Comparison of ENCODE assay signal across 2 cellular contexts in the genomic region with DNA sequence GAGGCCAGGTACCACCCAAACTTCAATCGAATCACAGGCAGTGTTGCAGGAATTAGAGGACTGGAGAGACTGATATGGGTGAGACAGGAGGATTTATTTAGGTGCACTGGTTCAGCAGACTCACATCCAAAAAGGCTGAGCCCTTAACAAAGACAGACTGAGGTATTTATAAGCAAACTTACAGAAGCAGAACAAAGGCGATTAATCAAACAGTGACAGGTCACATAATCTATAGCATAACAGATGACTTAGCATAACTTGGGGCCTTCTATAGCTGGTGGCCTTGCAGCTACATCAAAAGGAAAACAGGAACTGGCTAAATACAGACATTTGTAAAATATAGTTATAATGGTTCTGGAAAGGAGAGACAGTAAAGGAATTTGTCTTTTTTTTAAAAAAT.
TF ChIP-seq lines count a peak whose summit lies in the region.

No MANE protein-coding gene starts in this region.

TF ChIP-seq in HEK293T, 16 proteins besides CTCF, POLR2A, EP300 and RAD21:
- TF ChIP-seq TARDBP (IDR thresholded peaks at IDR 0.05) (no peak), SP1 (IDR thresholded peaks at IDR 0.05) (no peak)
- TF ChIP-seq, protein P1, sequence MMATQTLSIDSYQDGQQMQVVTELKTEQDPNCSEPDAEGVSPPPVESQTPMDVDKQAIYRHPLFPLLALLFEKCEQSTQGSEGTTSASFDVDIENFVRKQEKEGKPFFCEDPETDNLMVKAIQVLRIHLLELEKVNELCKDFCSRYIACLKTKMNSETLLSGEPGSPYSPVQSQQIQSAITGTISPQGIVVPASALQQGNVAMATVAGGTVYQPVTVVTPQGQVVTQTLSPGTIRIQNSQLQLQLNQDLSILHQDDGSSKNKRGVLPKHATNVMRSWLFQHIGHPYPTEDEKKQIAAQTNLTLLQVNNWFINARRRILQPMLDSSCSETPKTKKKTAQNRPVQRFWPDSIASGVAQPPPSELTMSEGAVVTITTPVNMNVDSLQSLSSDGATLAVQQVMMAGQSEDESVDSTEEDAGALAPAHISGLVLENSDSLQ (IDR thresholded peaks at IDR 0.05) = peak; percentile 51; the same call in 1 of the 2 replicates

TF ChIP-seq in K562, 482 proteins besides CTCF, POLR2A, EP300 and RAD21 (continues in another document):
- peak; percentile 45 for TF ChIP-seq SMARCA4 (IDR thresholded peaks at IDR 0.05)
- TF ChIP-seq RBM34 (IDR thresholded peaks at IDR 0.05; ENCODE audit: borderline replicate concordance, insufficient read depth, low read length) = no peak
- TF ChIP-seq ZNF316 (IDR thresholded peaks at IDR 0.05) = peak; percentile 94
- TF ChIP-seq TRIM28 (IDR thresholded peaks at IDR 0.05) = peak; percentile 95
- no peak for TF ChIP-seq CHCHD3 (CRISPR knock-in tag; IDR thresholded peaks at IDR 0.05)
- TF ChIP-seq NFE2 (IDR thresholded peaks at IDR 0.05; ENCODE audit: low read depth) = peak; percentile 91
- 0 out of 2 replicates have a peak, but pooled peaks have one; percentile 40 for TF ChIP-seq LEF1 (IDR thresholded peaks at IDR 0.05)
- TF ChIP-seq POLR2B (IDR thresholded peaks at IDR 0.05; ENCODE audit: low read depth, partially characterized antibody) = no peak
- TF ChIP-seq ZNF41 (CRISPR knock-in tag; conservative IDR thresholded peaks at IDR 0.05) = no peak
- peak in 1 of 2 experiments; percentile 33; a peak in 1 of 4 replicates for TF ChIP-seq ARNT (IDR thresholded peaks at IDR 0.05)
- 0 out of 2 replicates have a peak, but pooled peaks have one; percentile 42 for TF ChIP-seq NCOR1 (IDR thresholded peaks at IDR 0.05)
- TF ChIP-seq, protein P2, sequence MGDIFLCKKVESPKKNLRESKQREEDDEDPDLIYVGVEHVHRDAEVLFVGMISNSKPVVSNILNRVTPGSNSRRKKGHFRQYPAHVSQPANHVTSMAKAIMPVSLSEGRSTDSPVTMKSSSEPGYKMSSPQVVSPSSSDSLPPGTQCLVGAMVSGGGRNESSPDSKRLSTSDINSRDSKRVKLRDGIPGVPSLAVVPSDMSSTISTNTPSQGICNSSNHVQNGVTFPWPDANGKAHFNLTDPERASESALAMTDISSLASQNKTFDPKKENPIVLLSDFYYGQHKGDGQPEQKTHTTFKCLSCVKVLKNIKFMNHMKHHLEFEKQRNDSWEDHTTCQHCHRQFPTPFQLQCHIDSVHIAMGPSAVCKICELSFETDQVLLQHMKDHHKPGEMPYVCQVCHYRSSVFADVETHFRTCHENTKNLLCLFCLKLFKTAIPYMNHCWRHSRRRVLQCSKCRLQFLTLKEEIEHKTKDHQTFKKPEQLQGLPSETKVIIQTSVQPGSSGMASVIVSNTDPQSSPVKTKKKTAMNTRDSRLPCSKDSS (IDR thresholded peaks at IDR 0.05; ENCODE audit: low read depth, partially characterized antibody) = peak; percentile 72
- no peak for TF ChIP-seq TAF7 (tag; IDR thresholded peaks at IDR 0.05)
- TF ChIP-seq ZNF134 (CRISPR knock-in tag; conservative IDR thresholded peaks at IDR 0.05) = no peak
- no peak for TF ChIP-seq RBM15 (IDR thresholded peaks at IDR 0.05; ENCODE audit: insufficient read depth, low read length)
- no peak for TF ChIP-seq POLR3A (IDR thresholded peaks at IDR 0.05; ENCODE audit: borderline replicate concordance, extremely low read depth, insufficient read depth, insufficient read length)
- TF ChIP-seq C11orf30 (IDR thresholded peaks at IDR 0.05; ENCODE audit: low read depth) = peak; percentile 89
- peak; percentile 63 for TF ChIP-seq ARID1B (IDR thresholded peaks at IDR 0.05)
- 0 out of 4 replicates have a peak, but pooled peaks of 1 of the 2 experiments have one; percentile 33 for TF ChIP-seq FOXK2 (conservative IDR thresholded peaks at IDR 0.05 in 1 of 2, IDR thresholded peaks at IDR 0.05 in 1 of 2; ENCODE audit: low read depth in 2 of 2)
- TF ChIP-seq, protein P3, sequence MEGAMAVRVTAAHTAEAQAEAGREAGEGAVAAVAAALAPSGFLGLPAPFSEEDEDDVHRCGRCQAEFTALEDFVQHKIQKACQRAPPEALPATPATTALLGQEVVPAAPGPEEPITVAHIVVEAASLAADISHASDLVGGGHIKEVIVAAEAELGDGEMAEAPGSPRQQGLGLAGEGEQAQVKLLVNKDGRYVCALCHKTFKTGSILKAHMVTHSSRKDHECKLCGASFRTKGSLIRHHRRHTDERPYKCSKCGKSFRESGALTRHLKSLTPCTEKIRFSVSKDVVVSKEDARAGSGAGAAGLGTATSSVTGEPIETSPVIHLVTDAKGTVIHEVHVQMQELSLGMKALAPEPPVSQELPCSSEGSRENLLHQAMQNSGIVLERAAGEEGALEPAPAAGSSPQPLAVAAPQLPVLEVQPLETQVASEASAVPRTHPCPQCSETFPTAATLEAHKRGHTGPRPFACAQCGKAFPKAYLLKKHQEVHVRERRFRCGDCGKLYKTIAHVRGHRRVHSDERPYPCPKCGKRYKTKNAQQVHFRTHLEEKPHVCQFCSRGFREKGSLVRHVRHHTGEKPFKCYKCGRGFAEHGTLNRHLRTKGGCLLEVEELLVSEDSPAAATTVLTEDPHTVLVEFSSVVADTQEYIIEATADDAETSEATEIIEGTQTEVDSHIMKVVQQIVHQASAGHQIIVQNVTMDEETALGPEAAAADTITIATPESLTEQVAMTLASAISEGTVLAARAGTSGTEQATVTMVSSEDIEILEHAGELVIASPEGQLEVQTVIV (CRISPR knock-in tag; IDR thresholded peaks at IDR 0.05; ENCODE audit: borderline replicate concordance) = no peak
- peak; percentile 82 for TF ChIP-seq MAFF (IDR thresholded peaks at IDR 0.05; ENCODE audit: low read length)
- TF ChIP-seq, protein P4, sequence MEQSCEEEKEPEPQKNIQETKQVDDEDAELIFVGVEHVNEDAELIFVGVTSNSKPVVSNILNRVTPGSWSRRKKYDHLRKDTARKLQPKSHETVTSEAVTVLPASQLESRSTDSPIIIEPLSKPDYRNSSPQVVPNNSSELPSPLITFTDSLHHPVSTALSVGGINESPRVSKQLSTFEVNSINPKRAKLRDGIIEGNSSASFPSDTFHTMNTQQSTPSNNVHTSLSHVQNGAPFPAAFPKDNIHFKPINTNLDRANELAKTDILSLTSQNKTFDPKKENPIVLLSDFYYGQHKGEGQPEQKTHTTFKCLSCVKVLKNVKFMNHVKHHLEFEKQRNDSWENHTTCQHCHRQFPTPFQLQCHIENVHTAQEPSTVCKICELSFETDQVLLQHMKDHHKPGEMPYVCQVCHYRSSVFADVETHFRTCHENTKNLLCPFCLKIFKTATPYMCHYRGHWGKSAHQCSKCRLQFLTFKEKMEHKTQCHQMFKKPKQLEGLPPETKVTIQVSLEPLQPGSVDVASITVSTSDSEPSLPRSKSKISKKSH (CRISPR knock-in tag; IDR thresholded peaks at IDR 0.05) = peak; percentile 86
- no peak for TF ChIP-seq ZNF184 (CRISPR knock-in tag; IDR thresholded peaks at IDR 0.05)
- no peak for TF ChIP-seq MAZ (CRISPR knock-in tag; conservative IDR thresholded peaks at IDR 0.05 in 1 of 2, IDR thresholded peaks at IDR 0.05 in 1 of 2)
- peak; percentile 62 for TF ChIP-seq DPF2 (IDR thresholded peaks at IDR 0.05)
- TF ChIP-seq MEIS2 (IDR thresholded peaks at IDR 0.05; ENCODE audit: partially characterized antibody) = peak; percentile 99
- no peak for TF ChIP-seq NFXL1 (CRISPR knock-in tag; IDR thresholded peaks at IDR 0.05)
- TF ChIP-seq EGR1 (conservative IDR thresholded peaks at IDR 0.05) = no peak
- TF ChIP-seq SRSF3 (IDR thresholded peaks at IDR 0.05; ENCODE audit: insufficient read depth, low read length) = no peak
- no peak for TF ChIP-seq KLF6 (CRISPR knock-in tag; IDR thresholded peaks at IDR 0.05; ENCODE audit: borderline replicate concordance)
- TF ChIP-seq, protein P1 (IDR thresholded peaks at IDR 0.05) = peak; percentile 95
- TF ChIP-seq SOX6 (IDR thresholded peaks at IDR 0.05) = peak; percentile 95
- peak in 1 of 2 experiments; percentile 96; a peak in 2 of 3 replicates for TF ChIP-seq CBX3 (IDR thresholded peaks at IDR 0.05; ENCODE audit: borderline replicate concordance in 1 of 2, low read length in 2 of 2)
- TF ChIP-seq EP400 (IDR thresholded peaks at IDR 0.05) = no peak
- TF ChIP-seq JUND (IDR thresholded peaks at IDR 0.05; ENCODE audit: borderline replicate concordance, low read depth, low read length) = 0 out of 2 replicates have a peak, but pooled peaks have one; percentile 15
- TF ChIP-seq JUND (tag; IDR thresholded peaks at IDR 0.05; ENCODE audit: borderline replicate concordance, low read depth, low read length) = no peak
- peak; percentile 91 for TF ChIP-seq MAFG (tag; conservative IDR thresholded peaks at IDR 0.05)
- peak; percentile 57 for TF ChIP-seq CBFA2T3 (IDR thresholded peaks at IDR 0.05)
- peak; percentile 24; the same call in 1 of the 2 replicates for TF ChIP-seq JUN (IDR thresholded peaks at IDR 0.05; ENCODE audit: borderline replicate concordance, low read depth, low read length)
- TF ChIP-seq JUN (CRISPR knock-in tag; IDR thresholded peaks at IDR 0.05; ENCODE audit: borderline replicate concordance) = no peak
- TF ChIP-seq TAF15 (IDR thresholded peaks at IDR 0.05; ENCODE audit: low read depth, low read length) = no peak
- no peak for TF ChIP-seq FOSL1 (tag; conservative IDR thresholded peaks at IDR 0.05)
- TF ChIP-seq, protein P5, sequence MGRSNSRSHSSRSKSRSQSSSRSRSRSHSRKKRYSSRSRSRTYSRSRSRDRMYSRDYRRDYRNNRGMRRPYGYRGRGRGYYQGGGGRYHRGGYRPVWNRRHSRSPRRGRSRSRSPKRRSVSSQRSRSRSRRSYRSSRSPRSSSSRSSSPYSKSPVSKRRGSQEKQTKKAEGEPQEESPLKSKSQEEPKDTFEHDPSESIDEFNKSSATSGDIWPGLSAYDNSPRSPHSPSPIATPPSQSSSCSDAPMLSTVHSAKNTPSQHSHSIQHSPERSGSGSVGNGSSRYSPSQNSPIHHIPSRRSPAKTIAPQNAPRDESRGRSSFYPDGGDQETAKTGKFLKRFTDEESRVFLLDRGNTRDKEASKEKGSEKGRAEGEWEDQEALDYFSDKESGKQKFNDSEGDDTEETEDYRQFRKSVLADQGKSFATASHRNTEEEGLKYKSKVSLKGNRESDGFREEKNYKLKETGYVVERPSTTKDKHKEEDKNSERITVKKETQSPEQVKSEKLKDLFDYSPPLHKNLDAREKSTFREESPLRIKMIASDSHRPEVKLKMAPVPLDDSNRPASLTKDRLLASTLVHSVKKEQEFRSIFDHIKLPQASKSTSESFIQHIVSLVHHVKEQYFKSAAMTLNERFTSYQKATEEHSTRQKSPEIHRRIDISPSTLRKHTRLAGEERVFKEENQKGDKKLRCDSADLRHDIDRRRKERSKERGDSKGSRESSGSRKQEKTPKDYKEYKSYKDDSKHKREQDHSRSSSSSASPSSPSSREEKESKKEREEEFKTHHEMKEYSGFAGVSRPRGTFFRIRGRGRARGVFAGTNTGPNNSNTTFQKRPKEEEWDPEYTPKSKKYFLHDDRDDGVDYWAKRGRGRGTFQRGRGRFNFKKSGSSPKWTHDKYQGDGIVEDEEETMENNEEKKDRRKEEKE (IDR thresholded peaks at IDR 0.05; ENCODE audit: borderline replicate concordance in 1 of 2, control insufficient read depth in 1 of 2, low read depth in 2 of 2, low read length in 1 of 2) = no peak
- no peak for TF ChIP-seq ILF3 (IDR thresholded peaks at IDR 0.05; ENCODE audit: borderline replicate concordance)
- TF ChIP-seq, protein P6, sequence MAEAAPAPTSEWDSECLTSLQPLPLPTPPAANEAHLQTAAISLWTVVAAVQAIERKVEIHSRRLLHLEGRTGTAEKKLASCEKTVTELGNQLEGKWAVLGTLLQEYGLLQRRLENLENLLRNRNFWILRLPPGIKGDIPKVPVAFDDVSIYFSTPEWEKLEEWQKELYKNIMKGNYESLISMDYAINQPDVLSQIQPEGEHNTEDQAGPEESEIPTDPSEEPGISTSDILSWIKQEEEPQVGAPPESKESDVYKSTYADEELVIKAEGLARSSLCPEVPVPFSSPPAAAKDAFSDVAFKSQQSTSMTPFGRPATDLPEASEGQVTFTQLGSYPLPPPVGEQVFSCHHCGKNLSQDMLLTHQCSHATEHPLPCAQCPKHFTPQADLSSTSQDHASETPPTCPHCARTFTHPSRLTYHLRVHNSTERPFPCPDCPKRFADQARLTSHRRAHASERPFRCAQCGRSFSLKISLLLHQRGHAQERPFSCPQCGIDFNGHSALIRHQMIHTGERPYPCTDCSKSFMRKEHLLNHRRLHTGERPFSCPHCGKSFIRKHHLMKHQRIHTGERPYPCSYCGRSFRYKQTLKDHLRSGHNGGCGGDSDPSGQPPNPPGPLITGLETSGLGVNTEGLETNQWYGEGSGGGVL (CRISPR knock-in tag; IDR thresholded peaks at IDR 0.05) = no peak
- TF ChIP-seq CBX5 (IDR thresholded peaks at IDR 0.05; ENCODE audit: borderline replicate concordance, low read depth) = peak; percentile 93; the same call in 1 of the 2 replicates
- no peak for TF ChIP-seq HNRNPUL1 (IDR thresholded peaks at IDR 0.05; ENCODE audit: low read length)
- TF ChIP-seq, protein P7, sequence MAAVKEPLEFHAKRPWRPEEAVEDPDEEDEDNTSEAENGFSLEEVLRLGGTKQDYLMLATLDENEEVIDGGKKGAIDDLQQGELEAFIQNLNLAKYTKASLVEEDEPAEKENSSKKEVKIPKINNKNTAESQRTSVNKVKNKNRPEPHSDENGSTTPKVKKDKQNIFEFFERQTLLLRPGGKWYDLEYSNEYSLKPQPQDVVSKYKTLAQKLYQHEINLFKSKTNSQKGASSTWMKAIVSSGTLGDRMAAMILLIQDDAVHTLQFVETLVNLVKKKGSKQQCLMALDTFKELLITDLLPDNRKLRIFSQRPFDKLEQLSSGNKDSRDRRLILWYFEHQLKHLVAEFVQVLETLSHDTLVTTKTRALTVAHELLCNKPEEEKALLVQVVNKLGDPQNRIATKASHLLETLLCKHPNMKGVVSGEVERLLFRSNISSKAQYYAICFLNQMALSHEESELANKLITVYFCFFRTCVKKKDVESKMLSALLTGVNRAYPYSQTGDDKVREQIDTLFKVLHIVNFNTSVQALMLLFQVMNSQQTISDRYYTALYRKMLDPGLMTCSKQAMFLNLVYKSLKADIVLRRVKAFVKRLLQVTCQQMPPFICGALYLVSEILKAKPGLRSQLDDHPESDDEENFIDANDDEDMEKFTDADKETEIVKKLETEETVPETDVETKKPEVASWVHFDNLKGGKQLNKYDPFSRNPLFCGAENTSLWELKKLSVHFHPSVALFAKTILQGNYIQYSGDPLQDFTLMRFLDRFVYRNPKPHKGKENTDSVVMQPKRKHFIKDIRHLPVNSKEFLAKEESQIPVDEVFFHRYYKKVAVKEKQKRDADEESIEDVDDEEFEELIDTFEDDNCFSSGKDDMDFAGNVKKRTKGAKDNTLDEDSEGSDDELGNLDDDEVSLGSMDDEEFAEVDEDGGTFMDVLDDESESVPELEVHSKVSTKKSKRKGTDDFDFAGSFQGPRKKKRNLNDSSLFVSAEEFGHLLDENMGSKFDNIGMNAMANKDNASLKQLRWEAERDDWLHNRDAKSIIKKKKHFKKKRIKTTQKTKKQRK (IDR thresholded peaks at IDR 0.05; ENCODE audit: borderline replicate concordance, low read depth, low read length) = peak; percentile 41; the same call in 1 of the 2 replicates
- peak; percentile 24 for TF ChIP-seq TAF9B (IDR thresholded peaks at IDR 0.05; ENCODE audit: partially characterized antibody)
